1 cellular context compared by ENCODE assay signal in the genomic region with DNA sequence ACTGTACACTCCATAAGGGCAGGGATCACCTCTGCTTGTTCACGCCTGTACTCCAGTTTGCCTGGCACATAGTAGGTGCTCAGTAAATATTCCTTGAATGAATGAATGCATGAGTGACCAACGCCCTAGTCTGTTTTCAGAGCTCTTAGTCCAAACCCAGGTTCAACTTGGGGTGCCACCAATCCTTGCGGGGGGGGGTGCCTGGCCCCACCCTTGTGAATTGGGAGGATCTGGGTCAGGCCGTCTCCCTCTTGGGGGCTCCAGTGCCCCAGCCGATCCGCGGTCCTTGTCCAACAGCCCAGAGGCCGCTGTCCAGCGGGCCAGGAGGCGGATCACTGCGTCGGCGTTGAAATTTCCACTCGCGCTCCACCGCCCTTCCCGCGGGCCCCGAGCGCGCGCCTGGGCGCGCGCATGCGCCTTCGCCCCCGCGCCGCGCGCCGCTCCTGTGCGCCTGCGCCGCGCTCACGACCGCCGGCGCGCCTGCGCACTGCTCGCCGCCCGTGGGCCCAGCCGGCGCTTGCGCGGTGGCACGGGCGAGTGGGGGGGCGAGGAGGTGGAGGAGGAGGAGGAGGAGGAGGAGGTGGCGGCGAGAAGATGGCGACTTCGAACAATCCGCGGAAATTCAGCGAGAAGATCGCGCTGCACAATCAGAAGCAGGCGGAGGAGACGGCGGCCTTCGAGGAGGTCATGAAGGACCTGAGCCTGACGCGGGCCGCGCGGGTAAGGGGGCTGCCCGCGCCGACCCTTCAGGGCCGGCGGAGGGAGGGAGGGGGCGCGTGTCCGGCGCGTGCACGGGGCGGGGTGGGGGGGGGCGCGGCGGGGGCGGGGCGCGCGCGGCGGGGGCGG.
TF ChIP-seq lines count a peak whose summit lies in the region.

Gene CRTC1, plus strand, starts transcription at position 572 of the 846 bp plus-strand sequence. Its CDS starts 23 bp downstream, at position 595.

TF ChIP-seq in HEK293, 187 proteins besides CTCF, POLR2A, EP300 and RAD21 (continued from another document and continues in another):
- TF ChIP-seq PRDM2 (tag by site-specific recombination; IDR thresholded peaks at IDR 0.05; ENCODE audit: borderline replicate concordance) (0 out of 2 replicates have a peak, but pooled peaks have one; percentile 63), ZNF10 (tag by site-specific recombination; IDR thresholded peaks at IDR 0.05) (no peak), HOXC10 (CRISPR knock-in tag; IDR thresholded peaks at IDR 0.05) (no peak), ZNF560 (tag by site-specific recombination; IDR thresholded peaks at IDR 0.05; ENCODE audit: borderline replicate concordance) (no peak), EGR2 (tag by site-specific recombination; IDR thresholded peaks at IDR 0.05; ENCODE audit: low read depth) (peak; percentile 93), KLF10 (tag by site-specific recombination; IDR thresholded peaks at IDR 0.05) (peak; percentile 64; the same call in 1 of the 2 replicates), ZNF302 (tag by site-specific recombination; IDR thresholded peaks at IDR 0.05; ENCODE audit: low read depth) (no peak), ZNF274 (IDR thresholded peaks at IDR 0.05; ENCODE audit: low read length) (no peak), ZNF274 (tag by site-specific recombination; IDR thresholded peaks at IDR 0.05; ENCODE audit: borderline replicate concordance) (no peak), KLF16 (tag by site-specific recombination; IDR thresholded peaks at IDR 0.05) (peak; percentile 57; the same call in 1 of the 2 replicates), ZEB2 (tag by site-specific recombination; IDR thresholded peaks at IDR 0.05) (no peak), ZNF530 (tag by site-specific recombination; IDR thresholded peaks at IDR 0.05; ENCODE audit: low read depth) (no peak), GFI1B (tag by site-specific recombination; IDR thresholded peaks at IDR 0.05) (no peak), ZNF48 (tag by site-specific recombination; IDR thresholded peaks at IDR 0.05) (no peak), ZSCAN16 (tag by site-specific recombination; IDR thresholded peaks at IDR 0.05) (no peak), ZBTB48 (tag by site-specific recombination; IDR thresholded peaks at IDR 0.05) (no peak), ZNF747 (tag by site-specific recombination; IDR thresholded peaks at IDR 0.05) (no peak), ZNF324 (tag by site-specific recombination; IDR thresholded peaks at IDR 0.05) (peak; percentile 46; the same call in 1 of the 2 replicates), ZNF555 (tag by site-specific recombination; conservative IDR thresholded peaks at IDR 0.05) (no peak), ZNF843 (tag by site-specific recombination; IDR thresholded peaks at IDR 0.05) (0 out of 2 replicates have a peak, but pooled peaks have one; percentile 29), MEIS1 (CRISPR knock-in tag; IDR thresholded peaks at IDR 0.05; ENCODE audit: borderline replicate concordance) (no peak), ZNF660 (tag by site-specific recombination; IDR thresholded peaks at IDR 0.05) (no peak), ZBTB7A (tag by site-specific recombination; IDR thresholded peaks at IDR 0.05; ENCODE audit: low read depth) (no peak; the same call in 1 of the 2 replicates), ZBTB20 (tag by site-specific recombination; IDR thresholded peaks at IDR 0.05) (no peak), ZNF596 (tag by site-specific recombination; IDR thresholded peaks at IDR 0.05) (no peak), ZFP69B (tag by site-specific recombination; IDR thresholded peaks at IDR 0.05) (peak; percentile 25; the same call in 1 of the 2 replicates), ZFP41 (tag by site-specific recombination; IDR thresholded peaks at IDR 0.05; ENCODE audit: borderline replicate concordance) (no peak)
- TF ChIP-seq, protein P1, sequence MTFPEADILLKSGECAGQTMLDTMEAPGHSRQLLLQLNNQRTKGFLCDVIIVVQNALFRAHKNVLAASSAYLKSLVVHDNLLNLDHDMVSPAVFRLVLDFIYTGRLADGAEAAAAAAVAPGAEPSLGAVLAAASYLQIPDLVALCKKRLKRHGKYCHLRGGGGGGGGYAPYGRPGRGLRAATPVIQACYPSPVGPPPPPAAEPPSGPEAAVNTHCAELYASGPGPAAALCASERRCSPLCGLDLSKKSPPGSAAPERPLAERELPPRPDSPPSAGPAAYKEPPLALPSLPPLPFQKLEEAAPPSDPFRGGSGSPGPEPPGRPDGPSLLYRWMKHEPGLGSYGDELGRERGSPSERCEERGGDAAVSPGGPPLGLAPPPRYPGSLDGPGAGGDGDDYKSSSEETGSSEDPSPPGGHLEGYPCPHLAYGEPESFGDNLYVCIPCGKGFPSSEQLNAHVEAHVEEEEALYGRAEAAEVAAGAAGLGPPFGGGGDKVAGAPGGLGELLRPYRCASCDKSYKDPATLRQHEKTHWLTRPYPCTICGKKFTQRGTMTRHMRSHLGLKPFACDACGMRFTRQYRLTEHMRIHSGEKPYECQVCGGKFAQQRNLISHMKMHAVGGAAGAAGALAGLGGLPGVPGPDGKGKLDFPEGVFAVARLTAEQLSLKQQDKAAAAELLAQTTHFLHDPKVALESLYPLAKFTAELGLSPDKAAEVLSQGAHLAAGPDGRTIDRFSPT (tag by site-specific recombination; IDR thresholded peaks at IDR 0.05): no peak
- TF ChIP-seq, protein P2, sequence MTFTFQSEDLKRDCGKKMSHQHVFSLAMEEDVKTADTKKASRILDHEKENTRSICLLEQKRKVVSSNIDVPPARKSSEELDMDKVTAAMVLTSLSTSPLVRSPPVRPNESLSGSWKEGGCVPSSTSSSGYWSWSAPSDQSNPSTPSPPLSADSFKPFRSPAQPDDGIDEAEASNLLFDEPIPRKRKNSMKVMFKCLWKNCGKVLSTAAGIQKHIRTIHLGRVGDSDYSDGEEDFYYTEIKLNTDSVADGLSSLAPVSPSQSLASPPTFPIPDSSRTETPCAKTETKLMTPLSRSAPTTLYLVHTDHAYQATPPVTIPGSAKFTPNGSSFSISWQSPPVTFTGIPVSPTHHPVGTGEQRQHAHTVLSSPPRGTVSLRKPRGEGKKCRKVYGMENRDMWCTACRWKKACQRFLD (tag by site-specific recombination; IDR thresholded peaks at IDR 0.05): no peak
- TF ChIP-seq, protein P3, sequence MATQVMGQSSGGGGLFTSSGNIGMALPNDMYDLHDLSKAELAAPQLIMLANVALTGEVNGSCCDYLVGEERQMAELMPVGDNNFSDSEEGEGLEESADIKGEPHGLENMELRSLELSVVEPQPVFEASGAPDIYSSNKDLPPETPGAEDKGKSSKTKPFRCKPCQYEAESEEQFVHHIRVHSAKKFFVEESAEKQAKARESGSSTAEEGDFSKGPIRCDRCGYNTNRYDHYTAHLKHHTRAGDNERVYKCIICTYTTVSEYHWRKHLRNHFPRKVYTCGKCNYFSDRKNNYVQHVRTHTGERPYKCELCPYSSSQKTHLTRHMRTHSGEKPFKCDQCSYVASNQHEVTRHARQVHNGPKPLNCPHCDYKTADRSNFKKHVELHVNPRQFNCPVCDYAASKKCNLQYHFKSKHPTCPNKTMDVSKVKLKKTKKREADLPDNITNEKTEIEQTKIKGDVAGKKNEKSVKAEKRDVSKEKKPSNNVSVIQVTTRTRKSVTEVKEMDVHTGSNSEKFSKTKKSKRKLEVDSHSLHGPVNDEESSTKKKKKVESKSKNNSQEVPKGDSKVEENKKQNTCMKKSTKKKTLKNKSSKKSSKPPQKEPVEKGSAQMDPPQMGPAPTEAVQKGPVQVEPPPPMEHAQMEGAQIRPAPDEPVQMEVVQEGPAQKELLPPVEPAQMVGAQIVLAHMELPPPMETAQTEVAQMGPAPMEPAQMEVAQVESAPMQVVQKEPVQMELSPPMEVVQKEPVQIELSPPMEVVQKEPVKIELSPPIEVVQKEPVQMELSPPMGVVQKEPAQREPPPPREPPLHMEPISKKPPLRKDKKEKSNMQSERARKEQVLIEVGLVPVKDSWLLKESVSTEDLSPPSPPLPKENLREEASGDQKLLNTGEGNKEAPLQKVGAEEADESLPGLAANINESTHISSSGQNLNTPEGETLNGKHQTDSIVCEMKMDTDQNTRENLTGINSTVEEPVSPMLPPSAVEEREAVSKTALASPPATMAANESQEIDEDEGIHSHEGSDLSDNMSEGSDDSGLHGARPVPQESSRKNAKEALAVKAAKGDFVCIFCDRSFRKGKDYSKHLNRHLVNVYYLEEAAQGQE (tag by site-specific recombination; IDR thresholded peaks at IDR 0.05): peak; percentile 96
- TF ChIP-seq, protein P4, sequence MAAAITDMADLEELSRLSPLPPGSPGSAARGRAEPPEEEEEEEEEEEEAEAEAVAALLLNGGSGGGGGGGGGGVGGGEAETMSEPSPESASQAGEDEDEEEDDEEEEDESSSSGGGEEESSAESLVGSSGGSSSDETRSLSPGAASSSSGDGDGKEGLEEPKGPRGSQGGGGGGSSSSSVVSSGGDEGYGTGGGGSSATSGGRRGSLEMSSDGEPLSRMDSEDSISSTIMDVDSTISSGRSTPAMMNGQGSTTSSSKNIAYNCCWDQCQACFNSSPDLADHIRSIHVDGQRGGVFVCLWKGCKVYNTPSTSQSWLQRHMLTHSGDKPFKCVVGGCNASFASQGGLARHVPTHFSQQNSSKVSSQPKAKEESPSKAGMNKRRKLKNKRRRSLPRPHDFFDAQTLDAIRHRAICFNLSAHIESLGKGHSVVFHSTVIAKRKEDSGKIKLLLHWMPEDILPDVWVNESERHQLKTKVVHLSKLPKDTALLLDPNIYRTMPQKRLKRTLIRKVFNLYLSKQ (tag by site-specific recombination; IDR thresholded peaks at IDR 0.05; ENCODE audit: borderline replicate concordance): no peak
- TF ChIP-seq, protein P5, sequence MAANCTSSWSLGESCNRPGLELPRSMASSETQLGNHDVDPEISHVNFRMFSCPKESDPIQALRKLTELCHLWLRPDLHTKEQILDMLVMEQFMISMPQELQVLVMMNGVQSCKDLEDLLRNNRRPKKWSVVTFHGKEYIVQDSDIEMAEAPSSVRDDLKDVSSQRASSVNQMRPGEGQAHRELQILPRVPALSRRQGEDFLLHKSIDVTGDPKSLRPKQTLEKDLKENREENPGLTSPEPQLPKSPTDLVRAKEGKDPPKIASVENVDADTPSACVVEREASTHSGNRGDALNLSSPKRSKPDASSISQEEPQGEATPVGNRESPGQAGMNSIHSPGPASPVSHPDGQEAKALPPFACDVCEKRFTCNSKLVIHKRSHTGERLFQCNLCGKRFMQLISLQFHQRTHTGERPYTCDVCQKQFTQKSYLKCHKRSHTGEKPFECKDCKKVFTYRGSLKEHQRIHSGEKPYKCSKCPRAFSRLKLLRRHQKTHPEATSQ (tag by site-specific recombination; IDR thresholded peaks at IDR 0.05): no peak
- TF ChIP-seq, protein P6, sequence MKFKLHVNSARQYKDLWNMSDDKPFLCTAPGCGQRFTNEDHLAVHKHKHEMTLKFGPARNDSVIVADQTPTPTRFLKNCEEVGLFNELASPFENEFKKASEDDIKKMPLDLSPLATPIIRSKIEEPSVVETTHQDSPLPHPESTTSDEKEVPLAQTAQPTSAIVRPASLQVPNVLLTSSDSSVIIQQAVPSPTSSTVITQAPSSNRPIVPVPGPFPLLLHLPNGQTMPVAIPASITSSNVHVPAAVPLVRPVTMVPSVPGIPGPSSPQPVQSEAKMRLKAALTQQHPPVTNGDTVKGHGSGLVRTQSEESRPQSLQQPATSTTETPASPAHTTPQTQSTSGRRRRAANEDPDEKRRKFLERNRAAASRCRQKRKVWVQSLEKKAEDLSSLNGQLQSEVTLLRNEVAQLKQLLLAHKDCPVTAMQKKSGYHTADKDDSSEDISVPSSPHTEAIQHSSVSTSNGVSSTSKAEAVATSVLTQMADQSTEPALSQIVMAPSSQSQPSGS (tag by site-specific recombination; IDR thresholded peaks at IDR 0.05; ENCODE audit: low read depth): no peak
- TF ChIP-seq, protein P7, sequence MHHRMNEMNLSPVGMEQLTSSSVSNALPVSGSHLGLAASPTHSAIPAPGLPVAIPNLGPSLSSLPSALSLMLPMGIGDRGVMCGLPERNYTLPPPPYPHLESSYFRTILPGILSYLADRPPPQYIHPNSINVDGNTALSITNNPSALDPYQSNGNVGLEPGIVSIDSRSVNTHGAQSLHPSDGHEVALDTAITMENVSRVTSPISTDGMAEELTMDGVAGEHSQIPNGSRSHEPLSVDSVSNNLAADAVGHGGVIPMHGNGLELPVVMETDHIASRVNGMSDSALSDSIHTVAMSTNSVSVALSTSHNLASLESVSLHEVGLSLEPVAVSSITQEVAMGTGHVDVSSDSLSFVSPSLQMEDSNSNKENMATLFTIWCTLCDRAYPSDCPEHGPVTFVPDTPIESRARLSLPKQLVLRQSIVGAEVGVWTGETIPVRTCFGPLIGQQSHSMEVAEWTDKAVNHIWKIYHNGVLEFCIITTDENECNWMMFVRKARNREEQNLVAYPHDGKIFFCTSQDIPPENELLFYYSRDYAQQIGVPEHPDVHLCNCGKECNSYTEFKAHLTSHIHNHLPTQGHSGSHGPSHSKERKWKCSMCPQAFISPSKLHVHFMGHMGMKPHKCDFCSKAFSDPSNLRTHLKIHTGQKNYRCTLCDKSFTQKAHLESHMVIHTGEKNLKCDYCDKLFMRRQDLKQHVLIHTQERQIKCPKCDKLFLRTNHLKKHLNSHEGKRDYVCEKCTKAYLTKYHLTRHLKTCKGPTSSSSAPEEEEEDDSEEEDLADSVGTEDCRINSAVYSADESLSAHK (tag by site-specific recombination; IDR thresholded peaks at IDR 0.05): no peak
